9 cellular contexts compared by ENCODE assay signal in the genomic region with DNA sequence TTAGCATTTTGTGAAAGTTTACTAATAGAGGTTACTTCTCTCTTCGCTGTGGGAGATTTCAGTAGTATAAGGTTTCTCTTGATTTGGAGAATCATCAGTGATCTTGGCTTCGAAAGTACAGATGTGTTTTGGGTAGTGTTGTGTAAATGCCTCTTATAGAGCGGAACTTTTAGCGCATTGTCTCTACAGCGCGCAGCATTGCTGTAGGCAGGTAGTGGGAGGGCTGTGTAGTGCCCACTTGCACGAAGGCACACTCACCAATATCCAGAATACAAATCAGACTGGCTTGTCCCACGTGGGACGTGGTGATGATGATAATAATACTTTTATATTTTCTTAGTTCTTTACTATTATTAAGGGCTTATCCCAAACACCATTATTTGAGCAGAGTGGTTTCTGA. TPM values are rescaled to one million over a fixed set of nuclear protein-coding genes. Genes with fewer than 3 reads are reported as not detected.
DNase-seq lines count a peak whose midpoint lies in the region; ATAC-seq and TF ChIP-seq lines count a peak whose summit lies in the region.
"Had no signal": no experiment of that assay in that cellular context is flagged by ENCODE, and none has a peak within 500 bp of the region (broad histone marks: within the 10 kb centered on the region; RNA-seq: fewer than 3 reads in every experiment).

No MANE protein-coding gene starts in this region.

- H3K9me3 ChIP-seq in CD8-positive, alpha-beta T cell (ENCODE audit: low read length) = no peaks in the 10 kb centered on the region
- H3K9me3 ChIP-seq in breast epithelium = no peaks in the 10 kb centered on the region
- no peaks in the 10 kb centered on the region for H3K9me3 ChIP-seq in aorta (ENCODE audit: control insufficient read depth, low read length)

- H3K4me3 ChIP-seq in CD8-positive, alpha-beta T cell (ENCODE audit: low read depth, low read length) = peak overlapping the region; percentile 86
- H3K4me3 ChIP-seq in breast epithelium = peak overlapping the region in 2 of 3 donors; percentile 76 to 95
- H3K4me3 ChIP-seq in aorta (ENCODE audit: low read length in 2 of 2) = no peak overlapping the region

- no peak for TF ChIP-seq CTCF in CD8-positive, alpha-beta T cell (IDR thresholded peaks at IDR 0.05)
- TF ChIP-seq CTCF in breast epithelium (IDR thresholded peaks at IDR 0.05) = no peak

- H3K27me3 ChIP-seq in CD8-positive, alpha-beta T cell (ENCODE audit: insufficient read depth, low read length) = no peaks in the 10 kb centered on the region
- H3K27me3 ChIP-seq in breast epithelium (no peaks in the 10 kb centered on the region), aorta (ENCODE audit: control insufficient read depth in 1 of 2, insufficient read depth in 2 of 2, low read length in 1 of 2) (no peaks in the 10 kb centered on the region)

- peak overlapping the region; percentile 78 for H3K4me3 Mint-ChIP-seq in CD8-positive, alpha-beta T cell
- peak overlapping the region; percentile 69 for H3K4me3 Mint-ChIP-seq in natural killer cell treated with Interleukin-12 subunit alpha and Interleukin-12 subunit beta and Interleukin-15 and Interleukin-18, amount 100 ng/mL, for 72 hours

- H3K36me3 ChIP-seq in CD8-positive, alpha-beta T cell (ENCODE audit: insufficient read depth, low read length) = no peaks in the 10 kb centered on the region
- H3K36me3 ChIP-seq in breast epithelium (no peaks in the 10 kb centered on the region), aorta (ENCODE audit: control insufficient read depth in 1 of 2, insufficient read depth in 2 of 2, low read length in 1 of 2) (no peaks in the 10 kb centered on the region)

- POLR2A ChIA-PET in CD8-positive, alpha-beta T cell (lab: Charles Lee) = interaction anchor here (0.6 to 4.0 kb wide), 5 partner anchors 10 to 495 kb away, joined by 3 to 62 read pairs (median 8); a partner anchor contains a TSS

- H3K36me3 Mint-ChIP-seq in CD8-positive, alpha-beta T cell = peaks cover 15% of the 10 kb centered on the region
- no peaks in the 10 kb centered on the region for H3K36me3 Mint-ChIP-seq in natural killer cell treated with Interleukin-12 subunit alpha and Interleukin-12 subunit beta and Interleukin-15 and Interleukin-18, amount 100 ng/mL, for 72 hours

- CTCF ChIA-PET in CD8-positive, alpha-beta T cell (lab: Charles Lee) = interaction anchor here (1.0 to 1.1 kb wide), 3 partner anchors 50 to 302 kb away, joined by 3 to 5 read pairs (median 4); no protein-coding TSS in a partner anchor

- no peaks in the 10 kb centered on the region for H3K27me3 Mint-ChIP-seq in CD8-positive, alpha-beta T cell (ENCODE audit: low read depth)
- peaks cover 0 to 2% of the 10 kb centered on the region in 2 donors for H3K27me3 Mint-ChIP-seq in natural killer cell treated with Interleukin-12 subunit alpha and Interleukin-12 subunit beta and Interleukin-15 and Interleukin-18, amount 100 ng/mL, for 72 hours

- TF ChIP-seq POLR2A in breast epithelium (IDR thresholded peaks at IDR 0.05) = no peak

- WGBS in aorta, 2 donors = 80 to 86% methylated on average over 9 of the region's 9 CpGs

- no peak for ATAC-seq in CD8-positive, alpha-beta T cell
- no peak for ATAC-seq in natural killer cell treated with Interleukin-12 subunit alpha and Interleukin-12 subunit beta and Interleukin-15 and Interleukin-18, amount 100 ng/mL, for 72 hours
- no peak for ATAC-seq in aorta (ENCODE audit: low FRiP score)
- ATAC-seq in HG03354 (IDR thresholded peaks at IDR 0.05; ENCODE audit: poor library complexity, severe bottlenecking, unreplicated experiment) = no peak
- ATAC-seq in HG03095 (IDR thresholded peaks at IDR 0.05; ENCODE audit: unreplicated experiment) = no peak

- H3K27ac ChIP-seq in CD8-positive, alpha-beta T cell (ENCODE audit: low read depth, low read length) = peak overlapping the region; percentile 75
- H3K27ac ChIP-seq in breast epithelium (no peak overlapping the region), aorta (ENCODE audit: low read depth in 1 of 2, low read length in 2 of 2) (no peak overlapping the region)

- peak overlapping the region; percentile 71 for H3K27ac Mint-ChIP-seq in CD8-positive, alpha-beta T cell
- H3K27ac Mint-ChIP-seq in natural killer cell treated with Interleukin-12 subunit alpha and Interleukin-12 subunit beta and Interleukin-15 and Interleukin-18, amount 100 ng/mL, for 72 hours = peak overlapping the region; percentile 36 to 84

- no peak for DNase-seq in CD8-positive, alpha-beta T cell
- peak; percentile 27 for DNase-seq in NAMALWA (ENCODE audit: low spot score)
- DNase-seq in breast epithelium (ENCODE audit: low spot score in 2 of 2) = no peak
- no peak for DNase-seq in natural killer cell treated with Interleukin-12 subunit alpha and Interleukin-12 subunit beta and Interleukin-15 and Interleukin-18, amount 100 ng/mL, for 72 hours (ENCODE audit: low spot score)
- no peak for DNase-seq in aorta
- DNase-seq in NCI-H2081 (lab: John Stamatoyannopoulos, UW) = no peak
- DNase-seq: cerebellar nuclear complex had no signal

- H3K9me3 Mint-ChIP-seq in CD8-positive, alpha-beta T cell = no peaks in the 10 kb centered on the region
- H3K9me3 Mint-ChIP-seq in natural killer cell treated with Interleukin-12 subunit alpha and Interleukin-12 subunit beta and Interleukin-15 and Interleukin-18, amount 100 ng/mL, for 72 hours = no peaks in the 10 kb centered on the region

- intact Hi-C loops in CD8-positive, alpha-beta T cell (cut with DNase I, micrococcal nuclease) = loop anchor here (5.0 to 10.0 kb wide), 6 partner anchors 36 to 1729 kb away; a partner anchor contains a TSS
- intact Hi-C loops in breast epithelium (cut with DNase I; ENCODE audit: low total_unique reads) = no loop called here
- intact Hi-C loops in aorta (cut with DNase I) = loop anchor here in 1 of 2 donors (10.0 kb wide), 2 partner anchors 229 to 299 kb away; a partner anchor contains a TSS

- peaks cover 41% of the 10 kb centered on the region for H3K4me1 ChIP-seq in CD8-positive, alpha-beta T cell (ENCODE audit: insufficient read depth, low read length)
- peaks cover under 1 to 13% of the 10 kb centered on the region in 2 donors for H3K4me1 ChIP-seq in breast epithelium
- H3K4me1 ChIP-seq in aorta (ENCODE audit: control insufficient read depth in 1 of 2, insufficient read depth in 2 of 2, low read length in 2 of 2) = peaks cover 0 to 2% of the 10 kb centered on the region in 2 donors

- peaks cover 51% of the 10 kb centered on the region for H3K4me1 Mint-ChIP-seq in CD8-positive, alpha-beta T cell (ENCODE audit: low read depth)
- peaks cover 29 to 36% of the 10 kb centered on the region in 2 donors for H3K4me1 Mint-ChIP-seq in natural killer cell treated with Interleukin-12 subunit alpha and Interleukin-12 subunit beta and Interleukin-15 and Interleukin-18, amount 100 ng/mL, for 72 hours (ENCODE audit: low read depth in 2 of 2)

RNA-seq across cellular contexts. Expression of a gene that starts 51.4 kb away (rescaled TPM):
- total RNA-seq in CD8-positive, alpha-beta T cell = 10 to 100 TPM; 17.6 to 23.5 TPM
- total RNA-seq in breast epithelium (10 to 100 TPM in 1 of 3 donors, 1 to 10 TPM in 2; 4.5 to 15.5 (median 7.5) TPM), aorta (under 1 TPM; 0.15 to 0.84 TPM)
- under 1 TPM in 1 of 2 donors, not detected in 1; 0.39 TPM for total RNA-seq in natural killer cell treated with Interleukin-12 subunit alpha and Interleukin-12 subunit beta and Interleukin-15 and Interleukin-18, amount 100 ng/mL, for 72 hours
- polyA plus RNA-seq in aorta = under 1 TPM in 1 of 2 donors, not detected in 1; 0.88 TPM

Comparison
In these comparisons a context has a peak if more than half of its experiments do, and no peak if none do; other contexts are left out.
1. H3K4me3 ChIP-seq: peak in CD8-positive, alpha-beta T cell (single experiment) and breast epithelium (2 of 3); none in aorta (0 of 2).